Comparison of ENCODE assay signal across 8 cellular contexts in the genomic region with DNA sequence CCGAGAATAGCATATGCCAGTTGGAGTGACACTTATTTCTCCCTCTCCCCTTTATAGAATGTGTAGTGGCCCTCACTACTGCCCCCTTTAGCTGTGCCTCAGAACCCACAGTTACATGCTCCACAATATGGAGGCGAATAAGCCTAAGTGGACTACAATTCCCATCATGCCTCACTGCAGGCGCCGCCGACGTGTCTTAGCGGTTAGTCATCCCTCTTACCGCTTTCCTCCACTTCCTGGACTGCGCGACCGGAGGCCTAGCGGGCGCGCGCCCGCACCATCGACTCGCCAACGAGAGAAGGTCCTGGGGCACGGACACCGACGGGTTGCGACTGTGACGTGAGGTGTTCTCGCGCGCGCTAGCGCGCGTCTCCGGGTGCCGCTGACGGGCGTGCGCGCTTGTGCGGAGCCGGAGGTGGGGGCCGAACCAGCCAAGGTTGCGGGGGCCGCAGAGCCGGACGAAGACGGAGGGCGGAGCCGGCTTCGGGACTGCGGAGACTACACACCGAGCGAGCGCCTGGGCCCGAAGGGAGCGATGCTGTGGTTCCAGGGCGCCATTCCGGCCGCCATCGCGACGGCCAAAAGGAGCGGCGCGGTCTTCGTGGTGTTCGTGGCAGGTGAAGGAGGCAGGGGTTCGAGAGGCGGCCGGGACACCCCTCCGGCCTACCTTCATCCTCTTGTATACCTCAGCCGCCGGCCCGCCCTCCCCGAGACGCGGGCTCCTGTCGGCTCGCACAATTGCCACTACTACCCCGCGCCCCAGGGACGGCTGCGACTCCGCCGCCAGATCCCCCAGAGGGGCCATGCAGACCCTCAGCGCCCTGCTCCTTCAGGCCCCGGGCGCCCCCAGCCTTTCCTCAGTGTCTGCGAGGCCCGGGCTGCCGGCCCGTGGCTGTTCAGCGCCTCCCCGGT. TPM values are rescaled to one million over a fixed set of nuclear protein-coding genes. Genes with fewer than 3 reads are reported as not detected.
DNase-seq lines count a peak whose midpoint lies in the region; ATAC-seq and TF ChIP-seq lines count a peak whose summit lies in the region.

A gene with protein sequence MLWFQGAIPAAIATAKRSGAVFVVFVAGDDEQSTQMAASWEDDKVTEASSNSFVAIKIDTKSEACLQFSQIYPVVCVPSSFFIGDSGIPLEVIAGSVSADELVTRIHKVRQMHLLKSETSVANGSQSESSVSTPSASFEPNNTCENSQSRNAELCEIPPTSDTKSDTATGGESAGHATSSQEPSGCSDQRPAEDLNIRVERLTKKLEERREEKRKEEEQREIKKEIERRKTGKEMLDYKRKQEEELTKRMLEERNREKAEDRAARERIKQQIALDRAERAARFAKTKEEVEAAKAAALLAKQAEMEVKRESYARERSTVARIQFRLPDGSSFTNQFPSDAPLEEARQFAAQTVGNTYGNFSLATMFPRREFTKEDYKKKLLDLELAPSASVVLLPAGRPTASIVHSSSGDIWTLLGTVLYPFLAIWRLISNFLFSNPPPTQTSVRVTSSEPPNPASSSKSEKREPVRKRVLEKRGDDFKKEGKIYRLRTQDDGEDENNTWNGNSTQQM (plus strand): TSS at position 461 of the 912 bp plus-strand sequence. CDS start 75 bp downstream, at position 536.

- peak; percentile 90 for ATAC-seq in GM21515 (IDR thresholded peaks at IDR 0.05; ENCODE audit: unreplicated experiment)

- H3K9me3 ChIP-seq in OCI-LY7 (ENCODE audit: low read length) (no peaks in the 10 kb centered on the region), mononuclear cell (ENCODE audit: low read depth, low read length) (no peaks in the 10 kb centered on the region)

- peak; percentile 84 for TF ChIP-seq CTCF in OCI-LY7 (conservative IDR thresholded peaks at IDR 0.05; ENCODE audit: low read length)

- H3K4me3 ChIP-seq in OCI-LY7 (ENCODE audit: low read depth, low read length, poor library complexity, severe bottlenecking) (peak within 1 kb of the TSS; percentile 91), mononuclear cell (ENCODE audit: low read length) (peak within 1 kb of the TSS; percentile 78)

- peak within 1 kb of the TSS; percentile 95 for H3K4me2 ChIP-seq in OCI-LY7 (ENCODE audit: low read length)

- peaks cover 24% of the 10 kb centered on the region for H4K20me1 ChIP-seq in OCI-LY7 (ENCODE audit: insufficient read depth, low read length)

- no peaks in the 10 kb centered on the region for H3K27me3 ChIP-seq in mononuclear cell (ENCODE audit: insufficient read depth, low read length)

- H3K27ac ChIP-seq in OCI-LY7 (ENCODE audit: low read depth, low read length, poor library complexity, severe bottlenecking), result peak within 1 kb of the TSS; percentile 78

- CTCF ChIA-PET in OCI-LY7 (lab: Charles Lee; ENCODE audit: unreplicated experiment), result interaction anchor here (0.5 to 0.6 kb wide), 3 partner anchors 11 to 269 kb away, joined by 3 to 20 read pairs (median 4); no protein-coding TSS in a partner anchor

- no TSS peak for BruUV-seq in OCI-LY7 (replicated peaks; lab: Mats Ljungman, UMichigan)

- H3K9me2 ChIP-seq in OCI-LY7 (ENCODE audit: insufficient read depth, low read length), result 0 out of 2 replicates have a peak, but pooled peaks cover 3% of the 10 kb centered on the region

- H3K79me2 ChIP-seq in OCI-LY7 (ENCODE audit: insufficient read depth, low read depth, low read length), result peaks cover 44% of the 10 kb centered on the region

- H3K36me3 ChIP-seq in OCI-LY7 (ENCODE audit: insufficient read depth, low read length), result peaks cover 28% of the 10 kb centered on the region

- peak; percentile 99 for DNase-seq in DMS 273 (lab: John Stamatoyannopoulos, UW; ENCODE audit: unreplicated experiment)
- DNase-seq in HuH-7.5 (ENCODE audit: low spot score), result peak; percentile 86
- peak; percentile 99 for DNase-seq in OCI-LY7 (ENCODE audit: low spot score)
- peak; percentile 94 for DNase-seq in activated T-cell treated with anti-CD3 and anti-CD28 coated beads for 24 hours (ENCODE audit: low read depth)
- peak; percentile 94 for DNase-seq in epidermal melanocyte (ENCODE audit: insufficient read length, low spot score)
- peak; percentile 93 for DNase-seq in stimulated activated CD8-positive, alpha-beta memory T cell treated with anti-CD3 and anti-CD28 coated beads, Interleukin-4, amount 100 ng/mL, for 24 hours (ENCODE audit: low read depth)

- POLR2A ChIA-PET in OCI-LY7 (lab: Charles Lee), result interaction anchor here (0.6 to 1.9 kb wide), 11 partner anchors 14 to 1256 kb away, joined by 3 to 14 read pairs (median 3); no protein-coding TSS in a partner anchor

- H3K4me1 ChIP-seq in OCI-LY7 (ENCODE audit: insufficient read depth, low read length, poor library complexity, severe bottlenecking) (peaks cover 17% of the 10 kb centered on the region), mononuclear cell (ENCODE audit: insufficient read depth, low read length) (peaks cover 8% of the 10 kb centered on the region)

- intact Hi-C loops in OCI-LY7 (cut with micrococcal nuclease; ENCODE audit: unreplicated experiment), result loop anchor here (1.0 to 5.0 kb wide), 5 partner anchors 211 to 1004 kb away; a partner anchor contains a TSS

- H2AFZ ChIP-seq in OCI-LY7 (ENCODE audit: low read length), result peak within 1 kb of the TSS; percentile 84; the same call in 1 of the 2 replicates

RNA-seq across cellular contexts. Expression of the gene that starts here (rescaled TPM):
- total RNA-seq in OCI-LY7 (2014; rRNA removed; shearing (Covaris generic)), result 48.4 and 55.4 TPM in 2 replicates
- total RNA-seq in OCI-LY7 (2022), result 88.2 and 105 TPM in 2 replicates
- total RNA-seq in mononuclear cell, result 106 TPM

Comparison
In these comparisons a context has a peak if more than half of its experiments do, and no peak if none do; other contexts are left out.
1. Peak in every context shown above with its lines: DNase-seq, ATAC-seq, H3K4me3 ChIP-seq and H3K27ac ChIP-seq.